1 cellular context compared by ENCODE assay signal in the genomic region with DNA sequence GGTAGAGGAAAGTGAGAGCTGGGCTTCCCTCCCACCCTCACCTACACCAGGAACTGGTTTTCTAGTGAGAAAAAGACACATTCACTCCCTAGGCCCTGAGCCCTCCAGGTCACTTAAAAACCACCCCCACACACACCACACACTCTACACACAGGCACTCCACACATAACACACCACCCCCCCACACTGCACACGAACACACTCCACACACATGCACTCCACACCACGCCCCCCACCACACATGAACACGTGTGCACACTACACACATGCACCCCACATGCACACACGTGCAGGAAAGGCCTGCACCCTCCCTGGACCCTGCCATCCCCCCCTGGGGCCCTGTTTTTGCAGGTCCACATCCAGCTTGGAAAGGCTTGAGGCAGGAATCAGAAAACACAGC.
TF ChIP-seq lines count a peak whose summit lies in the region.

No MANE protein-coding gene starts in this region.

TF ChIP-seq in HCT116, 20 proteins besides CTCF, POLR2A, EP300 and RAD21 (continued from another document):
- no peak for TF ChIP-seq SP1 (IDR thresholded peaks at IDR 0.05; ENCODE audit: low read depth)
- TF ChIP-seq CBX3 (IDR thresholded peaks at IDR 0.05; ENCODE audit: low read depth) = no peak
- TF ChIP-seq TCF7L2 (IDR thresholded peaks at IDR 0.05; ENCODE audit: borderline replicate concordance, extremely low read depth, insufficient read depth, insufficient read length) = no peak
- TF ChIP-seq YY1 (IDR thresholded peaks at IDR 0.05; ENCODE audit: extremely low read depth, insufficient replicate concordance, low read depth, low read length) = no peak
